In genomic region chr1:26517766-26518049, GRCh38 we compare ENCODE assay signal across 30 cellular contexts.
"Had no signal": no experiment of that assay in that cellular context is flagged by ENCODE, and none has a peak within 500 bp of the region (broad histone marks: within the 10 kb centered on the region; RNA-seq: fewer than 3 reads in every experiment).

No MANE protein-coding gene starts in this region.

- DNase-seq: activated CD4-positive, alpha-beta memory T cell treated with anti-CD3 and anti-CD28 coated beads for 36 hours; activated CD4-positive, alpha-beta T cell treated with anti-CD3 and anti-CD28 coated beads for 36 hours; activated CD4-positive, alpha-beta T cell treated with anti-CD3 and anti-CD28 coated beads, Interleukin-2, amount 10 ng/mL, durations not matched to agents 24 days and 14 days; activated CD4-positive, CD25-positive, alpha-beta regulatory T cell; activated CD4-positive, CD25-positive, alpha-beta regulatory T cell treated with anti-CD3 and anti-CD28 coated beads, Interleukin-2, amount 50 U/mL, for 72 hours; activated CD8-positive, alpha-beta memory T cell treated with anti-CD3 and anti-CD28 coated beads, Interleukin-2, amount 50 U/mL, for 48 hours; activated gamma-delta T cell; activated naive CD4-positive, alpha-beta T cell; activated naive CD4-positive, alpha-beta T cell treated with anti-CD3 and anti-CD28 coated beads, Interleukin-2, amount 10 ng/mL, durations not matched to agents 7 days and 5 days; activated naive CD8-positive, alpha-beta T cell treated with anti-CD3 and anti-CD28 coated beads, Interleukin-2, amount 10 ng/mL, durations not matched to agents 7 days and 5 days; activated T-cell treated with anti-CD3 and anti-CD28 coated beads for 4 hours; activated T-cell treated with anti-CD3 and anti-CD28 coated beads, Interleukin-2, amount 50 U/mL, for 24 hours; activated T-cell treated with anti-CD3 and anti-CD28 coated beads, Interleukin-2, amount 50 U/mL, for 72 hours; central memory CD4-positive, alpha-beta T cell; cerebellar nuclear complex; colonic mucosa; effector CD8-positive, alpha-beta T cell; esophagus squamous epithelium; foreskin melanocyte; glutamatergic neuron; heart left ventricle; T-helper 17 cell; T1000 had no signal

- H3K36me3 ChIP-seq: ascending aorta, breast epithelium, cardiac muscle cell, colonic mucosa, esophagus squamous epithelium, heart left ventricle had no signal

- H3K4me1 ChIP-seq: ascending aorta, breast epithelium, colonic mucosa, esophagus squamous epithelium had no signal

- H3K27ac ChIP-seq: ascending aorta, breast epithelium, cardiac muscle cell, colonic mucosa, epithelial cell of prostate, esophagus squamous epithelium, heart left ventricle had no signal

- FAIRE-seq: endometrium, endothelial cell of umbilical vein had no signal

- H3K4me3 ChIP-seq: ascending aorta, breast epithelium, cardiac muscle cell, colonic mucosa, esophagus squamous epithelium, heart left ventricle had no signal

- ATAC-seq: activated CD4-positive, alpha-beta T cell treated with anti-CD3 and anti-CD28 coated beads for 36 hours; activated naive CD4-positive, alpha-beta T cell treated with anti-CD3 and anti-CD28 coated beads, Interleukin-2, amount 50 U/mL, for 72 hours; activated T-cell treated with anti-CD3 and anti-CD28 coated beads, Interleukin-2, amount 50 U/mL, for 72 hours; heart left ventricle; T-helper 17 cell had no signal

- H3K27me3 ChIP-seq: ascending aorta, breast epithelium, cardiac muscle cell, colonic mucosa had no signal

- H3K9me3 ChIP-seq: ascending aorta, breast epithelium, colonic mucosa, esophagus squamous epithelium, heart left ventricle had no signal
